ENCODE assay signal across 8 cellular contexts in the genomic region with DNA sequence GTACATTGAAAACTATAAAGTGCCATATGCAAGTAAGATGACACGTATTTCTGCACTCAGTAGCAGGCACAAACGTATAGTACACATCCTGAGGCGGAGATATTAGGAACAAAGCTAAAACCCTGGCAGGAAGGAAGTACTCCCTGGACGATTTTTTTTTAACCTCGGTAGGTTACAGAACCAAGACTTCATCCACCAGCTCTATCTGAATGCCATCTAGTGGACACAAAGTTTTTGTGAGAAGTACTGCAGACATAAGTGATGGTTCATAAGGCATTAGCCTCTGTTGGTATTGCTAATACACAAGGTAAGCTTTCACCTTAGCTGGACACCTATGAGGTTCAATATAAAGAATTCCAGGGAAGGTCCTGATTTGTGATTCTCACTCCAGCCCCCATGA.
DNase-seq lines count a peak whose midpoint lies in the region; ATAC-seq and TF ChIP-seq lines count a peak whose summit lies in the region.

No MANE protein-coding gene starts in this region.

- H3K9me3 Mint-ChIP-seq in activated CD4-positive, alpha-beta memory T cell treated with anti-CD3 and anti-CD28 coated beads for 36 hours = no peaks in the 10 kb centered on the region

- no peak for TF ChIP-seq CTCF in IMR-90 (conservative IDR thresholded peaks at IDR 0.05; ENCODE audit: low read depth, low read length)

- H4K5ac ChIP-seq in IMR-90 (ENCODE audit: low read depth, low read length) = no peak overlapping the region

- H3K4me3 Mint-ChIP-seq in activated CD4-positive, alpha-beta memory T cell treated with anti-CD3 and anti-CD28 coated beads for 36 hours = no peak overlapping the region

- POLR2A ChIA-PET in IMR-90 (lab: Charles Lee; ENCODE audit: unreplicated experiment) = no interaction called here
- POLR2A ChIA-PET in activated CD4-positive, alpha-beta memory T cell treated with anti-CD3 and anti-CD28 coated beads for 36 hours (lab: Charles Lee) = no interaction called here

- no peaks in the 10 kb centered on the region for H3K9me3 ChIP-seq in IMR-90 (ENCODE audit: control insufficient read depth, insufficient read depth, low read length)

- no peak overlapping the region for H3K4me2 ChIP-seq in IMR-90 (ENCODE audit: low read depth, low read length)

- H3K56ac ChIP-seq in IMR-90 (ENCODE audit: extremely low read depth, insufficient read depth, low read length) = no peak overlapping the region

- H4K91ac ChIP-seq in IMR-90 (ENCODE audit: insufficient read depth, low read depth, low read length) = no peak overlapping the region

- H4K8ac ChIP-seq in IMR-90 (ENCODE audit: low read depth in 2 of 2, low read length in 2 of 2) = no peak overlapping the region

- H3K27ac Mint-ChIP-seq in activated CD4-positive, alpha-beta memory T cell treated with anti-CD3 and anti-CD28 coated beads for 36 hours = no peak overlapping the region

- 0 out of 2 replicates have a peak, but pooled peaks have one; percentile 9 for TF ChIP-seq RAD21 in IMR-90 (IDR thresholded peaks at IDR 0.05; ENCODE audit: low read length)

- in situ Hi-C loops in IMR-90 (cut with MboI; ENCODE audit: low sequenced_read_pairs) = no loop called here

- no peak overlapping the region for H3K4ac ChIP-seq in IMR-90 (ENCODE audit: low read depth, low read length)

- H3K4me3 ChIP-seq in IMR-90 (ENCODE audit: insufficient read depth, low read depth, low read length) = no peak overlapping the region

- H3K36me3 ChIP-seq in IMR-90 (ENCODE audit: control insufficient read depth, insufficient read depth, low read length) = no peaks in the 10 kb centered on the region

- H3K27me3 Mint-ChIP-seq in activated CD4-positive, alpha-beta memory T cell treated with anti-CD3 and anti-CD28 coated beads for 36 hours = no peaks in the 10 kb centered on the region

- no peak overlapping the region for H2AK9ac ChIP-seq in IMR-90 (replicated peaks; ENCODE audit: low read depth, low read length, poor library complexity)

- no peaks in the 10 kb centered on the region for H3K27me3 ChIP-seq in IMR-90 (ENCODE audit: control insufficient read depth, insufficient read depth, low read length)

- no peak overlapping the region for H2BK20ac ChIP-seq in IMR-90 (ENCODE audit: low read depth, low read length)

- H3K36me3 Mint-ChIP-seq in activated CD4-positive, alpha-beta memory T cell treated with anti-CD3 and anti-CD28 coated beads for 36 hours = no peaks in the 10 kb centered on the region

- WGBS in IMR-90 (ENCODE audit: extremely low coverage in 2 of 2, insufficient read length in 1 of 2), 2 experiments = no CpG with 5 or more reads among the region's 5 CpGs

- no peak overlapping the region for H2AK5ac ChIP-seq in IMR-90 (ENCODE audit: low read depth, low read length)

- CTCF ChIA-PET in IMR-90 (lab: Yijun Ruan, JAX) = interaction anchor here (0.5 to 1.2 kb wide), 6 partner anchors 8 to 263 kb away, joined by 3 to 4 read pairs (median 4); no protein-coding TSS in a partner anchor
- CTCF ChIA-PET in activated CD4-positive, alpha-beta memory T cell treated with anti-CD3 and anti-CD28 coated beads for 36 hours (lab: Charles Lee) = interaction anchor here (0.7 to 5.5 kb wide), 8 partner anchors 8 to 1239 kb away, joined by 3 to 49 read pairs (median 4); no protein-coding TSS in a partner anchor

- DNase-seq in NCI-H2171 treated with DMSO at 0.1 percent for 48 hours (lab: John Stamatoyannopoulos, UW) (peak; percentile 53), NCI-H2171 (lab: John Stamatoyannopoulos, UW) (no peak), IMR-90 (peak; percentile 28), SW480 (ENCODE audit: low spot score) (peak; percentile 60), iPS-NIHi11 (ENCODE audit: low spot score) (peak; percentile 53), activated gamma-delta T cell treated with Interleukin-2 at 50 U/mL for 16 hours (no peak), occipital lobe (lab: John Stamatoyannopoulos, UW) (no peak)
- no peak for DNase-seq in activated CD4-positive, alpha-beta memory T cell treated with anti-CD3 and anti-CD28 coated beads for 36 hours

- peaks cover 3% of the 10 kb centered on the region for H3K4me1 Mint-ChIP-seq in activated CD4-positive, alpha-beta memory T cell treated with anti-CD3 and anti-CD28 coated beads for 36 hours (ENCODE audit: low read depth)

- H2BK120ac ChIP-seq in IMR-90 (ENCODE audit: low read depth, low read length) = no peak overlapping the region

- no peak for TF ChIP-seq POLR2A in IMR-90 (IDR thresholded peaks at IDR 0.05; ENCODE audit: low read depth, low read length)

- intact Hi-C loops in IMR-90 (cut with micrococcal nuclease) = no loop called here
- intact Hi-C loops in activated CD4-positive, alpha-beta memory T cell treated with anti-CD3 and anti-CD28 coated beads for 36 hours (cut with micrococcal nuclease) = loop anchor here (1.0 kb wide), 1 partner anchor 44 kb away; no protein-coding TSS in a partner anchor

- dilution Hi-C loops in IMR-90 (cut with HindIII; ENCODE audit: low sequenced_read_pairs, unreplicated experiment) = no loop called here

- no peak overlapping the region for H2BK5ac ChIP-seq in IMR-90 (ENCODE audit: low read depth, low read length, poor library complexity, severe bottlenecking)

- BruUV-seq in IMR-90 (replicated peaks; lab: Mats Ljungman, UMichigan) = no TSS peak

- ATAC-seq in IMR-90 (ENCODE audit: low read depth) = peak; percentile 44; the same call in 1 of the 2 replicates

- H3K27ac ChIP-seq in IMR-90 (ENCODE audit: insufficient read depth, low read length) = no peak overlapping the region

- no peak overlapping the region for H3K23ac ChIP-seq in IMR-90 (ENCODE audit: low read depth, low read length)

- no peak overlapping the region for H3K14ac ChIP-seq in IMR-90 (replicated peaks; ENCODE audit: low read depth, low read length)

- no peak overlapping the region for H2BK15ac ChIP-seq in IMR-90 (ENCODE audit: low read depth, low read length)

- no peak overlapping the region for H2AFZ ChIP-seq in IMR-90 (replicated peaks; ENCODE audit: low read length, poor library complexity)

- no peaks in the 10 kb centered on the region for H3K4me1 ChIP-seq in IMR-90 (ENCODE audit: control insufficient read depth, insufficient read depth, low read length)

- no peaks in the 10 kb centered on the region for H3K79me1 ChIP-seq in IMR-90 (ENCODE audit: low read depth in 1 of 2, low read length in 2 of 2)

- no peaks in the 10 kb centered on the region for H4K20me1 ChIP-seq in IMR-90 (ENCODE audit: insufficient read depth, low read length)

- H3K9ac ChIP-seq in IMR-90 (ENCODE audit: low read depth, low read length) = no peak overlapping the region

- no peak overlapping the region for H3K18ac ChIP-seq in IMR-90 (ENCODE audit: low read depth, low read length)

- no peaks in the 10 kb centered on the region for H3K9me1 ChIP-seq in IMR-90 (ENCODE audit: insufficient read depth, low read length)

TF ChIP-seq in IMR-90, 13 proteins besides CTCF, POLR2A, EP300 and RAD21:
- TF ChIP-seq, protein P1, sequence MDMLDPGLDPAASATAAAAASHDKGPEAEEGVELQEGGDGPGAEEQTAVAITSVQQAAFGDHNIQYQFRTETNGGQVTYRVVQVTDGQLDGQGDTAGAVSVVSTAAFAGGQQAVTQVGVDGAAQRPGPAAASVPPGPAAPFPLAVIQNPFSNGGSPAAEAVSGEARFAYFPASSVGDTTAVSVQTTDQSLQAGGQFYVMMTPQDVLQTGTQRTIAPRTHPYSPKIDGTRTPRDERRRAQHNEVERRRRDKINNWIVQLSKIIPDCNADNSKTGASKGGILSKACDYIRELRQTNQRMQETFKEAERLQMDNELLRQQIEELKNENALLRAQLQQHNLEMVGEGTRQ (IDR thresholded peaks at IDR 0.05; ENCODE audit: low read depth, low read length) = no peak
- TF ChIP-seq MAFK (IDR thresholded peaks at IDR 0.05; ENCODE audit: low read depth, low read length) (no peak), MXI1 (IDR thresholded peaks at IDR 0.05; ENCODE audit: borderline replicate concordance, low read depth, low read length) (no peak), CHD1 (IDR thresholded peaks at IDR 0.05; ENCODE audit: low read depth, low read length) (no peak), ELK1 (IDR thresholded peaks at IDR 0.05; ENCODE audit: borderline replicate concordance, low read depth, low read length) (no peak), NFE2L2 (IDR thresholded peaks at IDR 0.05; ENCODE audit: low read depth, low read length) (no peak), RCOR1 (IDR thresholded peaks at IDR 0.05; ENCODE audit: insufficient replicate concordance, low read length) (no peak), SMC3 (IDR thresholded peaks at IDR 0.05; ENCODE audit: low read depth, low read length) (no peak)

Comparison
In these comparisons a context has a peak if more than half of its experiments do, and no peak if none do; other contexts are left out.
1. DNase-seq: peak in NCI-H2171 treated with DMSO at 0.1 percent for 48 hours (single experiment), IMR-90 (single experiment), SW480 (single experiment) and iPS-NIHi11 (single experiment); none in NCI-H2171 (single experiment), activated CD4-positive, alpha-beta memory T cell treated with anti-CD3 and anti-CD28 coated beads for 36 hours (single experiment), activated gamma-delta T cell treated with Interleukin-2 at 50 U/mL for 16 hours (single experiment) and occipital lobe (single experiment).